ENCODE assay signal across 1 cellular context in the genomic region with DNA sequence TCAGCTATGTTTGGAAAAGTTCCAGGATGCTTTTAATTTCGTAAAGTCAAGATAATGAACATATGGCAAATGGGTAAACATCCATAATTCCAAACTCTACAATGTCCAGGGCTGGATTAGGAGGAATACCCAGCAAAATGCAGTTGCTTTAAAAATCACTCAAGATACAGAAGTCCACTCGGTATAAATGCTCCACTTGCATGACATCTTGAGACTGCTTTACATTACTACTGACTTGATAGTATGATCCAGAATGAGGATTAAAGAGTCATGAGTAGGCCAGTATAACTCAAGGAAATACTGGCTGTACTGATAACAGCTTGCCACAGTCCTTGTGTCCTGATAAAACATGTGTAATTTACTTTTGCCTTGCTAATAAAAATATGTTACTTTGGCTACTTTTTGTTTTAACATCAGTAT.
A peak's percentile ranks its signal among the peaks of the same experiment; 100 is the strongest.
TF ChIP-seq lines count a peak whose summit lies in the region.

No MANE protein-coding gene starts in this region.

TF ChIP-seq in K562, 482 proteins besides CTCF, POLR2A, EP300 and RAD21 (continued from another document):
- TF ChIP-seq, protein P1, sequence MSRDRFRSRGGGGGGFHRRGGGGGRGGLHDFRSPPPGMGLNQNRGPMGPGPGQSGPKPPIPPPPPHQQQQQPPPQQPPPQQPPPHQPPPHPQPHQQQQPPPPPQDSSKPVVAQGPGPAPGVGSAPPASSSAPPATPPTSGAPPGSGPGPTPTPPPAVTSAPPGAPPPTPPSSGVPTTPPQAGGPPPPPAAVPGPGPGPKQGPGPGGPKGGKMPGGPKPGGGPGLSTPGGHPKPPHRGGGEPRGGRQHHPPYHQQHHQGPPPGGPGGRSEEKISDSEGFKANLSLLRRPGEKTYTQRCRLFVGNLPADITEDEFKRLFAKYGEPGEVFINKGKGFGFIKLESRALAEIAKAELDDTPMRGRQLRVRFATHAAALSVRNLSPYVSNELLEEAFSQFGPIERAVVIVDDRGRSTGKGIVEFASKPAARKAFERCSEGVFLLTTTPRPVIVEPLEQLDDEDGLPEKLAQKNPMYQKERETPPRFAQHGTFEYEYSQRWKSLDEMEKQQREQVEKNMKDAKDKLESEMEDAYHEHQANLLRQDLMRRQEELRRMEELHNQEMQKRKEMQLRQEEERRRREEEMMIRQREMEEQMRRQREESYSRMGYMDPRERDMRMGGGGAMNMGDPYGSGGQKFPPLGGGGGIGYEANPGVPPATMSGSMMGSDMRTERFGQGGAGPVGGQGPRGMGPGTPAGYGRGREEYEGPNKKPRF (IDR thresholded peaks at IDR 0.05; ENCODE audit: low read depth, low read length): no peak
- TF ChIP-seq DDX20 (tag; IDR thresholded peaks at IDR 0.05; ENCODE audit: low read depth): no peak
- TF ChIP-seq TAF15 (IDR thresholded peaks at IDR 0.05; ENCODE audit: low read depth, low read length): no peak
- peak; percentile 68 for TF ChIP-seq CBFA2T2 (conservative IDR thresholded peaks at IDR 0.05)
